ENCODE assay signal across 18 cellular contexts in genomic region chrX:147226801-147227200, GRCh38.
A peak's percentile ranks its signal among the peaks of the same experiment; 100 is the strongest.
DNase-seq lines count a peak whose midpoint lies in the region; ATAC-seq, FAIRE-seq and TF ChIP-seq lines count a peak whose summit lies in the region.
"Had no signal": no experiment of that assay in that cellular context is flagged by ENCODE, and none has a peak within 500 bp of the region (broad histone marks: within the 10 kb centered on the region; RNA-seq: fewer than 3 reads in every experiment).

No MANE protein-coding gene starts in this region.

- BruUV-seq in A673 (replicated peaks; lab: Mats Ljungman, UMichigan): no TSS peak

- peak; percentile 47 for DNase-seq in ACHN
- peak; percentile 16 for DNase-seq in NCI-H460 (ENCODE audit: extremely low read depth, low read depth)
- peak; percentile 3 for DNase-seq in foreskin melanocyte
- peak; percentile 0 for DNase-seq in small intestine
- DNase-seq in DMS 273 treated with DMSO at 0.1 percent for 48 hours (lab: John Stamatoyannopoulos, UW): no peak
- no peak for DNase-seq in A673 (ENCODE audit: low spot score)
- DNase-seq: AML-193; Calu3; CD4-positive, CD25-positive, alpha-beta regulatory T cell; DMS79; GOT3 had no signal

- 21 to 76% (median 71%) methylated on average over 3 of the region's 3 CpGs for WGBS in small intestine, 3 donors

- no peak for TF ChIP-seq CTCF in A673 (conservative IDR thresholded peaks at IDR 0.05; ENCODE audit: low read depth, low read length)

- H3K27me3 ChIP-seq in small intestine (ENCODE audit: control insufficient read depth in 2 of 2, insufficient read depth in 2 of 2, low read length in 2 of 2): no peaks in the 10 kb centered on the region
- H3K27me3 ChIP-seq in A673 (replicated peaks; ENCODE audit: insufficient read depth, low read depth, low read length, poor library complexity): no peaks in the 10 kb centered on the region

- no peak for ATAC-seq in HG03378 (IDR thresholded peaks at IDR 0.05; ENCODE audit: unreplicated experiment)
- ATAC-seq: HepG2 had no signal

- H3K9me3 ChIP-seq in small intestine (ENCODE audit: control insufficient read depth, low read depth): no peaks in the 10 kb centered on the region
- peaks cover 12% of the 10 kb centered on the region for H3K9me3 ChIP-seq in A673 (ENCODE audit: low read depth, low read length, poor library complexity, severe bottlenecking)
- H3K9me3 ChIP-seq: BLaER1 treated with 17β-estradiol and CSF1 and Interleukin-3, amounts not matched to agents 10 nM and 100 nM; HAP-1 had no signal

- H3K4me3 ChIP-seq in small intestine (ENCODE audit: low read depth in 1 of 2, low read length in 2 of 2): no peak overlapping the region
- no peak overlapping the region for H3K4me3 ChIP-seq in A673 (ENCODE audit: low read depth, low read length, poor library complexity, severe bottlenecking)
- H3K4me3 ChIP-seq: BLaER1 treated with 17β-estradiol and CSF1 and Interleukin-3, amounts not matched to agents 10 nM and 100 nM; HAP-1 had no signal

- POLR2A ChIA-PET in A673 (lab: Charles Lee; ENCODE audit: low non-redundant PET): no interaction called here

- H3K27ac ChIP-seq in small intestine (ENCODE audit: low read depth in 1 of 2, low read length in 1 of 2): no peak overlapping the region
- H3K27ac ChIP-seq in A673 (ENCODE audit: low read depth, low read length, poor library complexity, severe bottlenecking): no peak overlapping the region
- H3K27ac ChIP-seq: BLaER1 treated with 17β-estradiol and CSF1 and Interleukin-3, amounts not matched to agents 10 nM and 100 nM had no signal

- CTCF ChIA-PET in A673 (lab: Charles Lee): no interaction called here

- H3K4me1 ChIP-seq in small intestine (ENCODE audit: control insufficient read depth in 2 of 2, insufficient read depth in 1 of 2, low read depth in 1 of 2, low read length in 1 of 2) (no peaks in the 10 kb centered on the region), A673 (ENCODE audit: insufficient read depth, low read length, poor library complexity, severe bottlenecking) (no peaks in the 10 kb centered on the region)
- H3K4me1 ChIP-seq: BLaER1 treated with 17β-estradiol and CSF1 and Interleukin-3, amounts not matched to agents 10 nM and 100 nM; HAP-1 had no signal

- in situ Hi-C loops in ACHN (cut with HindIII; ENCODE audit: low pct_ligation_motif_present, low pct_unique_long_range_greater_than_20kb, low sequenced_read_pairs): no loop called here

- intact Hi-C loops in A673 (cut with micrococcal nuclease; ENCODE audit: unreplicated experiment): no loop called here

- no peak for FAIRE-seq in small intestine (lab: Jason Lieb, UNC)
- FAIRE-seq: A204.1, GM12891, HepG2, HTR-8/SVneo had no signal

- H3K36me3 ChIP-seq in small intestine (ENCODE audit: control insufficient read depth in 2 of 2, insufficient read depth in 2 of 2, low read length in 2 of 2) (no peaks in the 10 kb centered on the region), A673 (ENCODE audit: insufficient read depth, low read length, poor library complexity, severe bottlenecking) (no peaks in the 10 kb centered on the region)
- H3K36me3 ChIP-seq: BLaER1 treated with 17β-estradiol and CSF1 and Interleukin-3, amounts not matched to agents 10 nM and 100 nM; HAP-1 had no signal

Comparison
In these comparisons a context has a peak if more than half of its experiments do, and no peak if none do; other contexts are left out.
1. DNase-seq: peak in ACHN (single experiment), NCI-H460 (single experiment), foreskin melanocyte (single experiment) and small intestine (single experiment); none in DMS 273 treated with DMSO at 0.1 percent for 48 hours (single experiment) and A673 (single experiment).